Comparison of ENCODE assay signal across 16 cellular contexts in the genomic region with DNA sequence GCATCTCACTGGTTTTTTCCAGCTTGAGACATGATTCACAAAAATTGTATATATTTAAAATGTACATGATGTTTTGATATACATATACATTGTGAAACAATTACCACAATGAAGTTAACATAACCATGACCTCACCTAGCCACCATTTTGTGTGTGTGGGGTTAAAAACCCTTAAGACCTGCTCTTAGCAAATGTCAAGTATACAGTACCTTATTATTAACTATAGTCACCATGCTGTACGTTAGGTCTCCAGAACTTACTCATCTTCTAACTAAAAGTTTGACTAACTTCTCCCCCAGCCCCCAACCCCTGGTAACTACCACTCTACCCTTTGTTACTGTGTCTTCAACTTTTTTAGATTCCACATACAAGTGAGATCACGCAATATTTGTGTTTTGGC. TPM values are rescaled to one million over a fixed set of nuclear protein-coding genes. Genes with fewer than 3 reads are reported as not detected.
DNase-seq lines count a peak whose midpoint lies in the region; ATAC-seq and TF ChIP-seq lines count a peak whose summit lies in the region.
"Had no signal": no experiment of that assay in that cellular context is flagged by ENCODE, and none has a peak within 500 bp of the region (broad histone marks: within the 10 kb centered on the region; RNA-seq: fewer than 3 reads in every experiment).

No MANE protein-coding gene starts in this region.

- H3K4me3 ChIP-seq in BLaER1 treated with 17β-estradiol and CSF1 and Interleukin-3, amounts not matched to agents 10 nM and 100 nM = no peak overlapping the region
- H3K4me3 ChIP-seq in KMS-11 (IDR thresholded peaks at IDR 0.05; ENCODE audit: insufficient read depth, low read depth, low read length) (no peak overlapping the region), sigmoid colon (no peak overlapping the region)
- H3K4me3 ChIP-seq: Peyer's patch, SK-N-MC had no signal

- H3K79me2 ChIP-seq in KMS-11 (ENCODE audit: insufficient read depth, low read depth) = no peaks in the 10 kb centered on the region

- H3K4me3 Mint-ChIP-seq in activated naive CD8-positive, alpha-beta T cell = peak overlapping the region; percentile 91
- peak overlapping the region; percentile 85 to 96 (median 90) for H3K4me3 Mint-ChIP-seq in naive thymus-derived CD8-positive, alpha-beta T cell
- no peak overlapping the region for H3K4me3 Mint-ChIP-seq in mesothelial cell of epicardium
- H3K4me3 Mint-ChIP-seq: CD14-positive monocyte had no signal

- peaks cover 76% of the 10 kb centered on the region for H3K4me1 Mint-ChIP-seq in activated naive CD8-positive, alpha-beta T cell (ENCODE audit: low read depth)
- H3K4me1 Mint-ChIP-seq in naive thymus-derived CD8-positive, alpha-beta T cell = peaks cover 28 to 78% (median 67%) of the 10 kb centered on the region in 4 donors
- no peaks in the 10 kb centered on the region for H3K4me1 Mint-ChIP-seq in mesothelial cell of epicardium

- POLR2A ChIA-PET in naive thymus-derived CD8-positive, alpha-beta T cell (lab: Charles Lee) = interaction anchor here (0.9 to 6.0 kb wide), 15 partner anchors 37 to 321 kb away, joined by 3 to 56 read pairs (median 8); partner anchors contain the start of gene KLRC4

- TF ChIP-seq EP300 in sigmoid colon (IDR thresholded peaks at IDR 0.05) = no peak

- DNase-seq in naive thymus-derived CD8-positive, alpha-beta T cell = peak in 1 of 10 donors; percentile 17
- no peak for DNase-seq in NCI-H187 (lab: John Stamatoyannopoulos, UW)
- DNase-seq in COLO829 (ENCODE audit: low spot score) = no peak
- no peak for DNase-seq in mesothelial cell of epicardium (ENCODE audit: low spot score in 2 of 2, unreplicated experiment in 2 of 2)
- no peak for DNase-seq in sigmoid colon
- DNase-seq: H7, NCI-H2029 treated with DMSO at 0.1 percent for 48 hours, NCI-H2171 treated with DMSO at 0.1 percent for 48 hours, NCI-H774, Peyer's patch had no signal

- no peak for ATAC-seq in naive thymus-derived CD8-positive, alpha-beta T cell
- ATAC-seq: Right ventricle myocardium inferior had no signal

- H4K20me1 ChIP-seq in BLaER1 treated with 17β-estradiol and CSF1 and Interleukin-3, amounts not matched to agents 10 nM and 100 nM = no peaks in the 10 kb centered on the region
- H4K20me1 ChIP-seq in KMS-11 (ENCODE audit: insufficient read depth) = no peaks in the 10 kb centered on the region

- TF ChIP-seq POLR2A in sigmoid colon (IDR thresholded peaks at IDR 0.05) = no peak

- H3K9ac ChIP-seq in BLaER1 treated with 17β-estradiol and CSF1 and Interleukin-3, amounts not matched to agents 10 nM and 100 nM = no peak overlapping the region
- H3K9ac ChIP-seq in KMS-11 = no peak overlapping the region

- H3K9me3 ChIP-seq in BLaER1 treated with 17β-estradiol and CSF1 and Interleukin-3, amounts not matched to agents 10 nM and 100 nM (replicated peaks in 1 of 11) = peaks cover under 1 to 15% (median 10%) of the 10 kb centered on the region in 11 experiments; a peak in 8 of 22 replicates
- no peaks in the 10 kb centered on the region for H3K9me3 ChIP-seq in sigmoid colon
- H3K9me3 ChIP-seq: Peyer's patch had no signal

- TF ChIP-seq CTCF in KMS-11 (conservative IDR thresholded peaks at IDR 0.05; ENCODE audit: low read depth, low read length) (no peak), mesothelial cell of epicardium (IDR thresholded peaks at IDR 0.05; ENCODE audit: unreplicated experiment) (no peak), sigmoid colon (IDR thresholded peaks at IDR 0.05) (no peak)

- no peaks in the 10 kb centered on the region for H3K27me3 Mint-ChIP-seq in activated naive CD8-positive, alpha-beta T cell
- no peaks in the 10 kb centered on the region for H3K27me3 Mint-ChIP-seq in naive thymus-derived CD8-positive, alpha-beta T cell
- H3K27me3 Mint-ChIP-seq in mesothelial cell of epicardium (ENCODE audit: low read depth) = no peaks in the 10 kb centered on the region

- no peak overlapping the region for H2AFZ ChIP-seq in KMS-11 (ENCODE audit: low read depth)

- H3K36me3 Mint-ChIP-seq in activated naive CD8-positive, alpha-beta T cell = peaks cover 9% of the 10 kb centered on the region
- H3K36me3 Mint-ChIP-seq in naive thymus-derived CD8-positive, alpha-beta T cell = peaks cover 22 to 39% (median 34%) of the 10 kb centered on the region in 3 donors
- no peaks in the 10 kb centered on the region for H3K36me3 Mint-ChIP-seq in mesothelial cell of epicardium
- H3K36me3 Mint-ChIP-seq: CD14-positive monocyte had no signal

- intact Hi-C loops in sigmoid colon (cut with DNase I) = no loop called here

- H3K4me1 ChIP-seq in BLaER1 treated with 17β-estradiol and CSF1 and Interleukin-3, amounts not matched to agents 10 nM and 100 nM = peaks cover 4 to 35% (median 22%) of the 10 kb centered on the region in 10 experiments; a peak in 19 of 20 replicates
- peaks cover 55% of the 10 kb centered on the region for H3K4me1 ChIP-seq in KMS-11 (ENCODE audit: low read depth, poor library complexity, severe bottlenecking)
- no peaks in the 10 kb centered on the region for H3K4me1 ChIP-seq in sigmoid colon
- H3K4me1 ChIP-seq: Peyer's patch had no signal

- H3K36me3 ChIP-seq in BLaER1 treated with 17β-estradiol and CSF1 and Interleukin-3, amounts not matched to agents 10 nM and 100 nM = no peaks in the 10 kb centered on the region
- H3K36me3 ChIP-seq in KMS-11 (ENCODE audit: insufficient read depth) (no peaks in the 10 kb centered on the region), sigmoid colon (no peaks in the 10 kb centered on the region)
- H3K36me3 ChIP-seq: Peyer's patch had no signal

- peak overlapping the region in 1 of 11 experiments; percentile 10; a peak in 1 of 22 replicates for H3K27ac ChIP-seq in BLaER1 treated with 17β-estradiol and CSF1 and Interleukin-3, amounts not matched to agents 10 nM and 100 nM
- H3K27ac ChIP-seq in KMS-11 = no peak overlapping the region
- H3K27ac ChIP-seq in sigmoid colon = no peak overlapping the region
- H3K27ac ChIP-seq: SK-N-MC had no signal

- no peaks in the 10 kb centered on the region for H3K9me3 Mint-ChIP-seq in activated naive CD8-positive, alpha-beta T cell (ENCODE audit: low read depth)
- peaks cover 0 to 9% (median 2%) of the 10 kb centered on the region in 9 donors for H3K9me3 Mint-ChIP-seq in naive thymus-derived CD8-positive, alpha-beta T cell
- peaks cover 6% of the 10 kb centered on the region for H3K9me3 Mint-ChIP-seq in mesothelial cell of epicardium

- H3K27me3 ChIP-seq in BLaER1 treated with 17β-estradiol and CSF1 and Interleukin-3, amounts not matched to agents 10 nM and 100 nM = peaks cover 0 to 12% (median 0%) of the 10 kb centered on the region in 11 experiments; a peak in 5 of 22 replicates
- H3K27me3 ChIP-seq in KMS-11 (ENCODE audit: insufficient read depth, low read depth) = no peaks in the 10 kb centered on the region; the same call in 1 of the 2 replicates
- H3K27me3 ChIP-seq in sigmoid colon = no peaks in the 10 kb centered on the region
- H3K27me3 ChIP-seq: Peyer's patch had no signal

- H3K27ac Mint-ChIP-seq in activated naive CD8-positive, alpha-beta T cell = peak overlapping the region; percentile 98
- peak overlapping the region; percentile 94 to 99 (median 97) for H3K27ac Mint-ChIP-seq in naive thymus-derived CD8-positive, alpha-beta T cell
- no peak overlapping the region for H3K27ac Mint-ChIP-seq in mesothelial cell of epicardium
- H3K27ac Mint-ChIP-seq: CD14-positive monocyte had no signal

- peak overlapping the region in 8 of 11 experiments; percentile 46 to 76 (median 71); a peak in 16 of 22 replicates for H3K4me2 ChIP-seq in BLaER1 treated with 17β-estradiol and CSF1 and Interleukin-3, amounts not matched to agents 10 nM and 100 nM
- H3K4me2 ChIP-seq in KMS-11 = peak overlapping the region; percentile 43; the same call in 1 of the 2 replicates

- 79 to 90% methylated on average over 2 of the region's 2 CpGs for WGBS in sigmoid colon, 2 donors

RNA-seq across cellular contexts. Expression of gene EIF2S3B, which starts 52.6 kb away (rescaled TPM):
- 1 to 10 TPM; 2.4 TPM for total RNA-seq in naive thymus-derived CD8-positive, alpha-beta T cell
- polyA plus RNA-seq in naive thymus-derived CD8-positive, alpha-beta T cell = under 1 TPM; 0.30 to 0.88 (median 0.82) TPM
- 1.7 to 2.3 TPM (median 2.3 TPM) in 3 replicates for total RNA-seq in mesothelial cell of epicardium
- total RNA-seq in sigmoid colon = 1 to 10 TPM in 1 of 4 donors, under 1 TPM in 2, not detected in 1; 0.36 to 1.1 (median 0.66) TPM
- polyA plus RNA-seq in sigmoid colon = 1 to 10 TPM in 1 of 3 donors, under 1 TPM in 1, not detected in 1; 0.55 to 1.2 TPM

RNA-seq across cellular contexts. Expression of gene MAGOHB, which starts 55.1 kb away (rescaled TPM):
- total RNA-seq in naive thymus-derived CD8-positive, alpha-beta T cell = 10 to 100 TPM; 34.3 to 39.1 TPM
- polyA plus RNA-seq in naive thymus-derived CD8-positive, alpha-beta T cell = 10 to 100 TPM; 44.1 to 77.3 (median 53.9) TPM
- total RNA-seq in mesothelial cell of epicardium (35.4 to 38.7 TPM (median 36.8 TPM) in 3 replicates), sigmoid colon (10 to 100 TPM in 3 of 4 donors, 1 to 10 TPM in 1; 8.6 to 17.4 (median 12.5) TPM)
- polyA plus RNA-seq in sigmoid colon = 10 to 100 TPM; 17.6 to 25.7 (median 18.6) TPM
